In genomic region chr1:221439734-221440436, GRCh38 we compare ENCODE assay signal across 8 cellular contexts.
DNase-seq lines count a peak whose midpoint lies in the region; FAIRE-seq and TF ChIP-seq lines count a peak whose summit lies in the region.

No MANE protein-coding gene starts in this region.

- H3K27me3 ChIP-seq in adrenal gland (peaks cover 6% of the 10 kb centered on the region), uterus (no peaks in the 10 kb centered on the region)

- peaks cover 24% of the 10 kb centered on the region for H3K4me1 Mint-ChIP-seq in osteocyte (ENCODE audit: unreplicated experiment)
- peaks cover 19% of the 10 kb centered on the region for H3K4me1 Mint-ChIP-seq in nephron progenitor cell

- no peaks in the 10 kb centered on the region for H3K9me3 Mint-ChIP-seq in osteocyte (ENCODE audit: unreplicated experiment)
- no peaks in the 10 kb centered on the region for H3K9me3 Mint-ChIP-seq in nephron progenitor cell

- no peaks in the 10 kb centered on the region for H3K9me3 ChIP-seq in adrenal gland (replicated peaks in 1 of 3)
- H3K9me3 ChIP-seq in uterus: no peaks in the 10 kb centered on the region

- TF ChIP-seq CTCF in choroid plexus epithelial cell (conservative IDR thresholded peaks at IDR 0.05; ENCODE audit: low read depth, low read length) (no peak), osteocyte (IDR thresholded peaks at IDR 0.05) (no peak), nephron progenitor cell (IDR thresholded peaks at IDR 0.05) (no peak), adrenal gland (IDR thresholded peaks at IDR 0.05) (no peak), uterus (IDR thresholded peaks at IDR 0.05) (no peak)

- H3K36me3 Mint-ChIP-seq in osteocyte (ENCODE audit: unreplicated experiment) (no peaks in the 10 kb centered on the region), nephron progenitor cell (ENCODE audit: low read depth) (no peaks in the 10 kb centered on the region)

- 37 to 50% (median 48%) methylated on average over 4 of the region's 4 CpGs for WGBS in adrenal gland, 4 donors

- H3K4me3 ChIP-seq in choroid plexus epithelial cell (ENCODE audit: low read depth, low read length) (no peak overlapping the region), adrenal gland (no peak overlapping the region), uterus (no peak overlapping the region)

- peak; percentile 79 for DNase-seq in GM04504 (ENCODE audit: low read depth)
- DNase-seq in RCC 7860 (ENCODE audit: low spot score): peak; percentile 100
- peak; percentile 91 for DNase-seq in choroid plexus epithelial cell (ENCODE audit: low read depth)
- no peak for DNase-seq in osteocyte (ENCODE audit: extremely low spot score, unreplicated experiment)
- no peak for DNase-seq in nephron progenitor cell
- no peak for DNase-seq in NCI-H526 (lab: John Stamatoyannopoulos, UW)
- DNase-seq in adrenal gland: no peak
- DNase-seq in uterus: no peak

- no peak overlapping the region for H3K4me3 Mint-ChIP-seq in osteocyte (ENCODE audit: unreplicated experiment)
- no peak overlapping the region for H3K4me3 Mint-ChIP-seq in nephron progenitor cell

- no peaks in the 10 kb centered on the region for H3K4me1 ChIP-seq in adrenal gland (replicated peaks in 1 of 2)
- H3K4me1 ChIP-seq in uterus: no peaks in the 10 kb centered on the region

- H3K27ac ChIP-seq in adrenal gland (no peak overlapping the region), uterus (no peak overlapping the region)

- intact Hi-C loops in adrenal gland (cut with DNase I) (loop anchor here in 1 of 2 donors (10.0 kb wide), 2 partner anchors 175 to 565 kb away; partner anchors contain the start of gene HLX), uterus (cut with DNase I; ENCODE audit: low total_unique reads) (loop anchor here (10.0 kb wide), 2 partner anchors 175 to 565 kb away; partner anchors contain the start of gene HLX)

- H3K27me3 Mint-ChIP-seq in osteocyte (ENCODE audit: unreplicated experiment) (no peaks in the 10 kb centered on the region), nephron progenitor cell (ENCODE audit: low read depth, poor library complexity) (peaks cover 6% of the 10 kb centered on the region)

- peak; percentile 99 for FAIRE-seq in RCC 7860 (lab: Jason Lieb, UNC)

- H3K36me3 ChIP-seq in adrenal gland (replicated peaks in 1 of 2) (no peaks in the 10 kb centered on the region), uterus (no peaks in the 10 kb centered on the region)

- H3K27ac Mint-ChIP-seq in osteocyte (ENCODE audit: unreplicated experiment) (peak overlapping the region; percentile 84), nephron progenitor cell (no peak overlapping the region)

- TF ChIP-seq POLR2A in adrenal gland (IDR thresholded peaks at IDR 0.05) (no peak), uterus (IDR thresholded peaks at IDR 0.05) (no peak)

Comparison
In these comparisons a context has a peak if more than half of its experiments do, and no peak if none do; other contexts are left out.
1. DNase-seq: peak in GM04504 (single experiment), RCC 7860 (single experiment) and choroid plexus epithelial cell (single experiment); none in osteocyte (single experiment), nephron progenitor cell (single experiment), NCI-H526 (0 of 2), adrenal gland (0 of 7) and uterus (0 of 2).